Comparison of ENCODE assay signal across 10 cellular contexts in genomic region chr1:206560021-206560716, GRCh38. TPM values are rescaled to one million over a fixed set of nuclear protein-coding genes. Genes with fewer than 3 reads are reported as not detected.
DNase-seq lines count a peak whose midpoint lies in the region; ATAC-seq and TF ChIP-seq lines count a peak whose summit lies in the region.
"Had no signal": no experiment of that assay in that cellular context is flagged by ENCODE, and none has a peak within 500 bp of the region (broad histone marks: within the 10 kb centered on the region; RNA-seq: fewer than 3 reads in every experiment).

No MANE protein-coding gene starts in this region.

- H3K4me1 Mint-ChIP-seq in T-helper 2 cell treated with Interferon-gamma antibody and Interleukin-4, amounts not matched to agents 5 μg/mL and 100 μg/mL, for 36 hours (ENCODE audit: low read depth): peaks cover 68% of the 10 kb centered on the region
- H3K4me1 Mint-ChIP-seq in activated CD8-positive, alpha-beta T cell treated with anti-CD3 and anti-CD28 coated beads, Interleukin-2, amount 10 ng/mL, durations not matched to agents 7 days and 5 days (ENCODE audit: low read depth): peaks cover 69% of the 10 kb centered on the region
- H3K4me1 Mint-ChIP-seq in chondrocyte (ENCODE audit: low read depth): peaks cover 22% of the 10 kb centered on the region

- peak overlapping the region; percentile 24 for H3K27ac ChIP-seq in stomach smooth muscle (ENCODE audit: low read length)

- peaks cover 73% of the 10 kb centered on the region for H3K36me3 Mint-ChIP-seq in T-helper 2 cell treated with Interferon-gamma antibody and Interleukin-4, amounts not matched to agents 5 μg/mL and 100 μg/mL, for 36 hours (ENCODE audit: low read depth)
- peaks cover 76% of the 10 kb centered on the region for H3K36me3 Mint-ChIP-seq in activated CD8-positive, alpha-beta T cell treated with anti-CD3 and anti-CD28 coated beads, Interleukin-2, amount 10 ng/mL, durations not matched to agents 7 days and 5 days (ENCODE audit: low read depth)
- H3K36me3 Mint-ChIP-seq in chondrocyte (ENCODE audit: low read depth): peaks cover 2% of the 10 kb centered on the region

- peaks cover 22% of the 10 kb centered on the region for H3K4me1 ChIP-seq in stomach smooth muscle (ENCODE audit: control insufficient read depth, insufficient read depth, low read length)

- H3K9me3 ChIP-seq in stomach smooth muscle (ENCODE audit: control insufficient read depth in 2 of 2, low read length in 2 of 2): no peaks in the 10 kb centered on the region

- peak overlapping the region; percentile 92 for H3K4me3 Mint-ChIP-seq in T-helper 2 cell treated with Interferon-gamma antibody and Interleukin-4, amounts not matched to agents 5 μg/mL and 100 μg/mL, for 36 hours
- peak overlapping the region; percentile 86 for H3K4me3 Mint-ChIP-seq in activated CD8-positive, alpha-beta T cell treated with anti-CD3 and anti-CD28 coated beads, Interleukin-2, amount 10 ng/mL, durations not matched to agents 7 days and 5 days
- no peak overlapping the region for H3K4me3 Mint-ChIP-seq in chondrocyte (ENCODE audit: unreplicated experiment)

- intact Hi-C loops in left colon (cut with DNase I, micrococcal nuclease): no loop called here

- H3K9me3 Mint-ChIP-seq in T-helper 2 cell treated with Interferon-gamma antibody and Interleukin-4, amounts not matched to agents 5 μg/mL and 100 μg/mL, for 36 hours: no peaks in the 10 kb centered on the region
- H3K9me3 Mint-ChIP-seq in activated CD8-positive, alpha-beta T cell treated with anti-CD3 and anti-CD28 coated beads, Interleukin-2, amount 10 ng/mL, durations not matched to agents 7 days and 5 days (ENCODE audit: insufficient read depth): no peaks in the 10 kb centered on the region
- no peaks in the 10 kb centered on the region for H3K9me3 Mint-ChIP-seq in chondrocyte (ENCODE audit: low read depth)

- no peaks in the 10 kb centered on the region for H3K27me3 Mint-ChIP-seq in T-helper 2 cell treated with Interferon-gamma antibody and Interleukin-4, amounts not matched to agents 5 μg/mL and 100 μg/mL, for 36 hours (ENCODE audit: low read depth)
- no peaks in the 10 kb centered on the region for H3K27me3 Mint-ChIP-seq in activated CD8-positive, alpha-beta T cell treated with anti-CD3 and anti-CD28 coated beads, Interleukin-2, amount 10 ng/mL, durations not matched to agents 7 days and 5 days (ENCODE audit: low read depth)
- peaks cover 20% of the 10 kb centered on the region for H3K27me3 Mint-ChIP-seq in chondrocyte (ENCODE audit: low read depth)

- POLR2A ChIA-PET in activated CD8-positive, alpha-beta T cell treated with anti-CD3 and anti-CD28 coated beads, Interleukin-2, amount 10 ng/mL, durations not matched to agents 7 days and 5 days (lab: Charles Lee): interaction anchor here (0.5 to 11.9 kb wide), 5 partner anchors 8 to 90 kb away, joined by 3 to 276 read pairs (median 5); partner anchors contain the start of gene IKBKE

- peaks cover 2% of the 10 kb centered on the region in 2 donors for H3K27me3 ChIP-seq in stomach smooth muscle (ENCODE audit: control insufficient read depth in 1 of 2, insufficient read depth in 2 of 2, low read length in 2 of 2)

- peak overlapping the region; percentile 83 for H3K27ac Mint-ChIP-seq in T-helper 2 cell treated with Interferon-gamma antibody and Interleukin-4, amounts not matched to agents 5 μg/mL and 100 μg/mL, for 36 hours
- H3K27ac Mint-ChIP-seq in activated CD8-positive, alpha-beta T cell treated with anti-CD3 and anti-CD28 coated beads, Interleukin-2, amount 10 ng/mL, durations not matched to agents 7 days and 5 days: peak overlapping the region; percentile 82
- H3K27ac Mint-ChIP-seq in chondrocyte (ENCODE audit: unreplicated experiment): no peak overlapping the region

- TF ChIP-seq CTCF in chondrocyte (IDR thresholded peaks at IDR 0.05): no peak

- ATAC-seq in activated CD8-positive, alpha-beta T cell treated with anti-CD3 and anti-CD28 coated beads, Interleukin-2, amount 10 ng/mL, durations not matched to agents 7 days and 5 days: no peak
- peak; percentile 24 for ATAC-seq in left colon
- no peak for ATAC-seq in HG03175 (IDR thresholded peaks at IDR 0.05; ENCODE audit: unreplicated experiment)

- no peaks in the 10 kb centered on the region for H3K36me3 ChIP-seq in stomach smooth muscle (ENCODE audit: control insufficient read depth in 2 of 2, insufficient read depth in 2 of 2, low read length in 2 of 2)

- CTCF ChIA-PET in activated CD8-positive, alpha-beta T cell treated with anti-CD3 and anti-CD28 coated beads, Interleukin-2, amount 10 ng/mL, durations not matched to agents 7 days and 5 days (lab: Charles Lee): interaction anchor here (0.8 to 23.3 kb wide), 7 partner anchors 8 to 98 kb away, joined by 3 to 728 read pairs (median 7); partner anchors contain the start of gene IKBKE

- H3K9ac ChIP-seq in stomach smooth muscle (ENCODE audit: low read length in 2 of 2): no peak overlapping the region

- no peak for DNase-seq in T-helper 2 cell treated with Interferon-gamma antibody and Interleukin-4, amounts not matched to agents 5 μg/mL and 100 μg/mL, for 36 hours (ENCODE audit: low spot score)
- DNase-seq in T-helper 2 cell (no peak), left colon (no peak), AG20443 (ENCODE audit: low spot score) (no peak), chondrocyte (ENCODE audit: low spot score) (no peak)
- DNase-seq in activated CD8-positive, alpha-beta T cell treated with anti-CD3 and anti-CD28 coated beads, Interleukin-2, amount 10 ng/mL, durations not matched to agents 7 days and 5 days: no peak
- DNase-seq: ACHN; central memory CD4-positive, alpha-beta T cell had no signal

- H3K4me3 ChIP-seq in stomach smooth muscle (ENCODE audit: low read length in 2 of 2): peak overlapping the region in 1 of 2 donors; percentile 35

RNA-seq across cellular contexts. Expression of gene EIF2D, which starts 52.1 kb away (rescaled TPM):
- total RNA-seq in activated CD8-positive, alpha-beta T cell treated with anti-CD3 and anti-CD28 coated beads, Interleukin-2, amount 10 ng/mL, durations not matched to agents 7 days and 5 days: 10 to 100 TPM; 41.6 to 45.1 TPM
- total RNA-seq in left colon (10 to 100 TPM; 35.5 to 38.4 TPM), chondrocyte (33.9 to 50.5 TPM (median 34.7 TPM) in 3 replicates)

RNA-seq across cellular contexts. Expression of gene RASSF5, which starts 52.8 kb away (rescaled TPM):
- total RNA-seq in activated CD8-positive, alpha-beta T cell treated with anti-CD3 and anti-CD28 coated beads, Interleukin-2, amount 10 ng/mL, durations not matched to agents 7 days and 5 days: 100 to 1,000 TPM; 192 to 195 TPM
- 1 to 10 TPM; 3.3 to 7.7 TPM for total RNA-seq in left colon
- total RNA-seq in chondrocyte: 0.12 to 0.36 TPM (median 0.27 TPM) in 3 replicates

Comparison
In these comparisons a context has a peak if more than half of its experiments do, and no peak if none do; other contexts are left out.
1. RNA of gene RASSF5, which starts 52.8 kb away (total RNA-seq): 192 to 195 TPM in activated CD8-positive, alpha-beta T cell treated with anti-CD3 and anti-CD28 coated beads, Interleukin-2, amount 10 ng/mL, durations not matched to agents 7 days and 5 days; 3.3 to 7.7 TPM in left colon and 0.12 to 0.36 TPM in chondrocyte; every median in the first group is over 10 times any median in the second.